Comparison of ENCODE assay signal across 8 cellular contexts in genomic region chr3:185215873-185216586, GRCh38. TPM values are rescaled to one million over a fixed set of nuclear protein-coding genes. Genes with fewer than 3 reads are reported as not detected.
DNase-seq lines count a peak whose midpoint lies in the region; ATAC-seq and TF ChIP-seq lines count a peak whose summit lies in the region.

No MANE protein-coding gene starts in this region.

- H3K36me3 ChIP-seq in left ventricle myocardium inferior, result no peaks in the 10 kb centered on the region
- H3K36me3 ChIP-seq in SJSA1, result no peaks in the 10 kb centered on the region
- H3K36me3 ChIP-seq in gastroesophageal sphincter, result no peaks in the 10 kb centered on the region
- H3K36me3 ChIP-seq in stomach smooth muscle (ENCODE audit: control insufficient read depth in 2 of 2, insufficient read depth in 2 of 2, low read length in 2 of 2), result no peaks in the 10 kb centered on the region

- H3K27ac ChIP-seq in left ventricle myocardium inferior (replicated peaks) (peak overlapping the region; percentile 61), SJSA1 (peak overlapping the region; percentile 21; the same call in 1 of the 2 replicates), gastroesophageal sphincter (peak overlapping the region in 2 of 4 donors; percentile 28 to 44), stomach smooth muscle (ENCODE audit: low read length) (no peak overlapping the region)

- TF ChIP-seq POLR2A in gastroesophageal sphincter (IDR thresholded peaks at IDR 0.05), result no peak

- H3K4me1 ChIP-seq in left ventricle myocardium inferior (peaks cover 10% of the 10 kb centered on the region), SJSA1 (replicated peaks) (no peaks in the 10 kb centered on the region), gastroesophageal sphincter (no peaks in the 10 kb centered on the region), stomach smooth muscle (ENCODE audit: control insufficient read depth, insufficient read depth, low read length) (no peaks in the 10 kb centered on the region)

- H3K4me3 ChIP-seq in left ventricle myocardium inferior, result peak overlapping the region; percentile 51
- peak overlapping the region; percentile 18 for H3K4me3 ChIP-seq in SJSA1
- peak overlapping the region; percentile 20 to 27 for H3K4me3 ChIP-seq in gastroesophageal sphincter
- H3K4me3 ChIP-seq in stomach smooth muscle (ENCODE audit: low read length in 2 of 2), result peak overlapping the region in 1 of 2 donors; percentile 30

- no peaks in the 10 kb centered on the region for H3K9me3 ChIP-seq in left ventricle myocardium inferior (replicated peaks)
- H3K9me3 ChIP-seq in SJSA1 (replicated peaks), result no peaks in the 10 kb centered on the region
- no peaks in the 10 kb centered on the region for H3K9me3 ChIP-seq in gastroesophageal sphincter
- H3K9me3 ChIP-seq in stomach smooth muscle (ENCODE audit: control insufficient read depth in 2 of 2, low read length in 2 of 2), result no peaks in the 10 kb centered on the region

- TF ChIP-seq CTCF in left ventricle myocardium inferior (IDR thresholded peaks at IDR 0.05; ENCODE audit: borderline replicate concordance) (peak; percentile 61), gastroesophageal sphincter (IDR thresholded peaks at IDR 0.05) (peak in 3 of 4 experiments; percentile 22 to 41 (median 33))

- intact Hi-C loops in left ventricle myocardium inferior (cut with micrococcal nuclease), result no loop called here
- intact Hi-C loops in cardiac septum (cut with DNase I), result no loop called here

- H3K9ac ChIP-seq in stomach smooth muscle (ENCODE audit: low read length in 2 of 2), result peak overlapping the region; percentile 3 to 9

- 28 to 38% methylated on average over 6 of the region's 6 CpGs for WGBS in gastroesophageal sphincter (ENCODE audit: low coverage in 1 of 2), 2 donors

- no peak for TF ChIP-seq EP300 in gastroesophageal sphincter (IDR thresholded peaks at IDR 0.05)

- ATAC-seq in gastroesophageal sphincter, result no peak
- no peak for ATAC-seq in HG03095 (IDR thresholded peaks at IDR 0.05; ENCODE audit: unreplicated experiment)

- DNase-seq in left ventricle myocardium inferior (no peak), cardiac septum (ENCODE audit: low spot score) (no peak), SJSA1 (ENCODE audit: low read depth in 1 of 2, low spot score in 2 of 2) (peak in 1 of 2 experiments; percentile 6)
- DNase-seq in central memory CD4-positive, alpha-beta T cell, result no peak
- no peak for DNase-seq in activated naive CD4-positive, alpha-beta T cell treated with anti-CD3 and anti-CD28 coated beads, Interleukin-2, amount 50 U/mL, for 16 hours

- no peaks in the 10 kb centered on the region for H3K27me3 ChIP-seq in left ventricle myocardium inferior (ENCODE audit: low read depth)
- H3K27me3 ChIP-seq in SJSA1 (replicated peaks), result no peaks in the 10 kb centered on the region
- H3K27me3 ChIP-seq in gastroesophageal sphincter, result no peaks in the 10 kb centered on the region
- H3K27me3 ChIP-seq in stomach smooth muscle (ENCODE audit: control insufficient read depth in 1 of 2, insufficient read depth in 2 of 2, low read length in 2 of 2), result no peaks in the 10 kb centered on the region

RNA-seq across cellular contexts. Expression of gene EHHADH, which starts 37.8 kb away (rescaled TPM):
- 20.1 TPM for total RNA-seq in left ventricle myocardium inferior
- 17.7 TPM for total RNA-seq in cardiac septum
- 3.1 and 4.6 TPM in 2 replicates for total RNA-seq in SJSA1 (2014; rRNA removed; shearing (Covaris generic))
- 1 to 10 TPM; 2.6 to 7.2 (median 4.3) TPM for total RNA-seq in gastroesophageal sphincter
